ENCODE assay signal across 22 cellular contexts in genomic region chr10:74770400-74770799, GRCh38.
"Had no signal": no experiment of that assay in that cellular context is flagged by ENCODE, and none has a peak within 500 bp of the region (broad histone marks: within the 10 kb centered on the region; RNA-seq: fewer than 3 reads in every experiment).

No MANE protein-coding gene starts in this region.

- ATAC-seq: activated naive CD4-positive, alpha-beta T cell treated with anti-CD3 and anti-CD28 coated beads, Interleukin-2, amount 50 U/mL, for 72 hours; activated T-helper 17 cell treated with anti-CD3 and anti-CD28 coated beads, Interleukin-2, amount 50 U/mL, for 72 hours; foreskin keratinocyte; left lobe of liver; lower lobe of right lung; naive thymus-derived CD8-positive, alpha-beta T cell; upper lobe of right lung had no signal

- H3K4me1 ChIP-seq: foreskin keratinocyte, lower lobe of right lung, spleen, thyroid gland, upper lobe of right lung had no signal

- H3K27me3 ChIP-seq: hepatocyte, spleen, thyroid gland, upper lobe of right lung had no signal

- H3K9me3 Mint-ChIP-seq: activated CD4-positive, alpha-beta T cell treated with anti-CD3 and anti-CD28 coated beads, Interleukin-2, amount 10 ng/mL, durations not matched to agents 24 days and 14 days; activated naive CD4-positive, alpha-beta T cell treated with anti-CD3 and anti-CD28 coated beads, Interleukin-2, amount 50 U/mL, for 72 hours; activated T-helper 17 cell treated with anti-CD3 and anti-CD28 coated beads, Interleukin-2, amount 50 U/mL, for 72 hours; immature natural killer cell had no signal

- H3K4me1 Mint-ChIP-seq: activated CD4-positive, alpha-beta T cell treated with anti-CD3 and anti-CD28 coated beads, Interleukin-2, amount 10 ng/mL, durations not matched to agents 24 days and 14 days; activated T-helper 17 cell treated with anti-CD3 and anti-CD28 coated beads, Interleukin-2, amount 50 U/mL, for 72 hours; brain had no signal

- H3K79me2 ChIP-seq: hepatocyte had no signal

- H3K36me3 Mint-ChIP-seq: activated naive CD4-positive, alpha-beta T cell treated with anti-CD3 and anti-CD28 coated beads, Interleukin-2, amount 50 U/mL, for 72 hours; brain; immature natural killer cell; naive thymus-derived CD8-positive, alpha-beta T cell had no signal

- H3K4me2 ChIP-seq: hepatocyte had no signal

- H3K27ac ChIP-seq: foreskin keratinocyte, hepatocyte, lower lobe of right lung, spleen, thyroid gland, upper lobe of right lung had no signal

- DNase-seq: activated CD4-positive, alpha-beta T cell treated with anti-CD3 and anti-CD28 coated beads, Interleukin-2, amount 10 ng/mL, durations not matched to agents 24 days and 14 days; activated T-cell treated with anti-CD3 and anti-CD28 coated beads, Interleukin-2, amount 50 U/mL, for 1 hour; aorta; caudate nucleus; dermis blood vessel endothelial cell; effector CD8-positive, alpha-beta T cell; foreskin keratinocyte; immature natural killer cell; lower lobe of right lung; naive thymus-derived CD8-positive, alpha-beta T cell; retina; spleen; substantia nigra; upper lobe of right lung had no signal

- H3K4me3 ChIP-seq: hepatocyte, lower lobe of right lung, spleen, thyroid gland, upper lobe of right lung had no signal

- H3K4me3 Mint-ChIP-seq: activated CD4-positive, alpha-beta T cell treated with anti-CD3 and anti-CD28 coated beads, Interleukin-2, amount 10 ng/mL, durations not matched to agents 24 days and 14 days; activated T-helper 17 cell treated with anti-CD3 and anti-CD28 coated beads, Interleukin-2, amount 50 U/mL, for 72 hours; brain; immature natural killer cell; naive thymus-derived CD8-positive, alpha-beta T cell; stimulated activated naive CD8-positive, alpha-beta T cell treated with anti-CD3 and anti-CD28 coated beads, Interleukin-15, Interleukin-2, amounts not matched to agents 100 ng/mL and 50 ng/mL, for 24 hours had no signal

- H3K27me3 Mint-ChIP-seq: activated CD4-positive, alpha-beta T cell treated with anti-CD3 and anti-CD28 coated beads, Interleukin-2, amount 10 ng/mL, durations not matched to agents 24 days and 14 days; activated T-helper 17 cell treated with anti-CD3 and anti-CD28 coated beads, Interleukin-2, amount 50 U/mL, for 72 hours; stimulated activated naive CD8-positive, alpha-beta T cell treated with anti-CD3 and anti-CD28 coated beads, Interleukin-15, Interleukin-2, amounts not matched to agents 100 ng/mL and 50 ng/mL, for 24 hours had no signal

- H3K36me3 ChIP-seq: lower lobe of right lung, spleen, thyroid gland, upper lobe of right lung had no signal

- H3K9me3 ChIP-seq: lower lobe of right lung, thyroid gland, upper lobe of right lung had no signal

- H2AFZ ChIP-seq: hepatocyte had no signal

- H3K27ac Mint-ChIP-seq: activated CD4-positive, alpha-beta T cell treated with anti-CD3 and anti-CD28 coated beads, Interleukin-2, amount 10 ng/mL, durations not matched to agents 24 days and 14 days; activated naive CD4-positive, alpha-beta T cell treated with anti-CD3 and anti-CD28 coated beads, Interleukin-2, amount 50 U/mL, for 72 hours; activated T-helper 17 cell treated with anti-CD3 and anti-CD28 coated beads, Interleukin-2, amount 50 U/mL, for 72 hours; brain; immature natural killer cell; progenitor cell of endocrine pancreas; stimulated activated naive CD8-positive, alpha-beta T cell treated with anti-CD3 and anti-CD28 coated beads, Interleukin-15, Interleukin-2, amounts not matched to agents 100 ng/mL and 50 ng/mL, for 24 hours had no signal
